In genomic region chr21:45317401-45318145, GRCh38 we compare ENCODE assay signal across 10 cellular contexts. TPM values are rescaled to one million over a fixed set of nuclear protein-coding genes. Genes with fewer than 3 reads are reported as not detected.
DNase-seq lines count a peak whose midpoint lies in the region; ATAC-seq, FAIRE-seq and TF ChIP-seq lines count a peak whose summit lies in the region.
"Had no signal": no experiment of that assay in that cellular context is flagged by ENCODE, and none has a peak within 500 bp of the region (broad histone marks: within the 10 kb centered on the region; RNA-seq: fewer than 3 reads in every experiment).

No MANE protein-coding gene starts in this region.

- TF ChIP-seq CTCF in activated CD8-positive, alpha-beta T cell treated with anti-CD3 and anti-CD28 coated beads for 36 hours (IDR thresholded peaks at IDR 0.05), result no peak

- intact Hi-C loops in left colon (cut with DNase I, micrococcal nuclease), result no loop called here
- intact Hi-C loops in activated CD8-positive, alpha-beta T cell treated with anti-CD3 and anti-CD28 coated beads for 36 hours (cut with micrococcal nuclease), result no loop called here

- no peak overlapping the region for H3K4me3 Mint-ChIP-seq in activated CD8-positive, alpha-beta T cell treated with anti-CD3 and anti-CD28 coated beads for 36 hours

- H3K36me3 ChIP-seq in H7 (replicated peaks; ENCODE audit: control insufficient read depth, insufficient read depth, low read length), result no peaks in the 10 kb centered on the region
- no peaks in the 10 kb centered on the region for H3K36me3 ChIP-seq in subcutaneous abdominal adipose tissue (ENCODE audit: control insufficient read depth in 5 of 5, insufficient read depth in 5 of 5, low read length in 5 of 5)

- peak overlapping the region in 2 of 5 donors; percentile 16 to 23 for H3K9ac ChIP-seq in subcutaneous abdominal adipose tissue (ENCODE audit: low read length in 5 of 5)

- no peaks in the 10 kb centered on the region for H3K36me3 Mint-ChIP-seq in activated CD8-positive, alpha-beta T cell treated with anti-CD3 and anti-CD28 coated beads for 36 hours (ENCODE audit: low read depth)

- H3K9me3 Mint-ChIP-seq in activated CD8-positive, alpha-beta T cell treated with anti-CD3 and anti-CD28 coated beads for 36 hours, result no peaks in the 10 kb centered on the region

- no peaks in the 10 kb centered on the region for H3K27me3 Mint-ChIP-seq in activated CD8-positive, alpha-beta T cell treated with anti-CD3 and anti-CD28 coated beads for 36 hours

- H3K9me3 ChIP-seq in subcutaneous abdominal adipose tissue (ENCODE audit: control insufficient read depth in 5 of 5, low read length in 5 of 5), result no peaks in the 10 kb centered on the region

- no peak for ATAC-seq in left colon
- no peak for ATAC-seq in activated CD8-positive, alpha-beta T cell treated with anti-CD3 and anti-CD28 coated beads for 36 hours
- no peak for ATAC-seq in GM21526 (IDR thresholded peaks at IDR 0.05; ENCODE audit: low FRiP score, unreplicated experiment)
- ATAC-seq in HG03342 (IDR thresholded peaks at IDR 0.05; ENCODE audit: unreplicated experiment), result no peak
- ATAC-seq: activated CD4-positive, CD25-positive, alpha-beta regulatory T cell treated with anti-CD3 and anti-CD28 coated beads, Interleukin-2, amount 50 U/mL, for 24 hours had no signal

- H3K27me3 ChIP-seq in H7 (ENCODE audit: control insufficient read depth, insufficient read depth, low read length) (no peaks in the 10 kb centered on the region), subcutaneous abdominal adipose tissue (ENCODE audit: control insufficient read depth in 5 of 5, insufficient read depth in 4 of 5, low read length in 5 of 5) (peaks cover 0 to 6% (median 4%) of the 10 kb centered on the region in 5 donors)

- H3K4me3 ChIP-seq in H7 (ENCODE audit: insufficient read depth, low read depth, low read length) (no peak overlapping the region), subcutaneous abdominal adipose tissue (ENCODE audit: low read depth in 1 of 5, low read length in 5 of 5) (no peak overlapping the region)

- DNase-seq in H7 (peak; percentile 66), caudate nucleus (lab: John Stamatoyannopoulos, UW) (peak in 1 of 61 donors; percentile 16), left colon (peak; percentile 8 to 25), frontal cortex (ENCODE audit: low spot score in 2 of 2) (no peak)
- no peak for DNase-seq in activated CD8-positive, alpha-beta T cell treated with anti-CD3 and anti-CD28 coated beads for 36 hours
- DNase-seq: stimulated activated CD4-positive, alpha-beta T cell treated with anti-CD3 and anti-CD28 coated beads, Interleukin-4, amount 100 ng/mL, for 1 hour had no signal

- H3K27ac ChIP-seq in caudate nucleus (ENCODE audit: low read depth, low read length), result peak overlapping the region; percentile 26
- peak overlapping the region; percentile 74 for H3K27ac ChIP-seq in subcutaneous abdominal adipose tissue (ENCODE audit: low read depth, low read length)

- CTCF ChIA-PET in activated CD8-positive, alpha-beta T cell treated with anti-CD3 and anti-CD28 coated beads for 36 hours (lab: Charles Lee), result interaction anchor here (1.6 kb wide), 1 partner anchor 179 kb away, joined by 4 read pairs; no protein-coding TSS in a partner anchor

- POLR2A ChIA-PET in activated CD8-positive, alpha-beta T cell treated with anti-CD3 and anti-CD28 coated beads for 36 hours (lab: Charles Lee), result interaction anchor here (0.7 kb wide), 1 partner anchor 93 kb away, joined by 3 read pairs; no protein-coding TSS in a partner anchor

- peaks cover 5% of the 10 kb centered on the region for H3K4me1 Mint-ChIP-seq in activated CD8-positive, alpha-beta T cell treated with anti-CD3 and anti-CD28 coated beads for 36 hours (ENCODE audit: low read depth)

- FAIRE-seq in frontal cortex (lab: Jason Lieb, UNC), result no peak

- H3K4me1 ChIP-seq in subcutaneous abdominal adipose tissue (ENCODE audit: control insufficient read depth in 5 of 5, insufficient read depth in 5 of 5, low read length in 5 of 5), result peaks cover 2 to 55% (median 38%) of the 10 kb centered on the region in 5 donors

- H3K27ac Mint-ChIP-seq in activated CD8-positive, alpha-beta T cell treated with anti-CD3 and anti-CD28 coated beads for 36 hours, result no peak overlapping the region

RNA-seq across cellular contexts. Expression of gene POFUT2, which starts 29.9 kb away (rescaled TPM):
- 25.4 and 26.9 TPM in 2 replicates for total RNA-seq in H7 (2014; rRNA removed; shearing (Covaris generic))
- total RNA-seq in left colon (10 to 100 TPM; 21.7 to 26.1 TPM), frontal cortex (11.0 TPM)
- total RNA-seq in activated CD8-positive, alpha-beta T cell treated with anti-CD3 and anti-CD28 coated beads for 36 hours, result 10 to 100 TPM; 11.7 to 12.4 TPM

Comparison
In these comparisons a context has a peak if more than half of its experiments do, and no peak if none do; other contexts are left out.
1. DNase-seq: peak in H7 (single experiment) and left colon (2 of 2); none in activated CD8-positive, alpha-beta T cell treated with anti-CD3 and anti-CD28 coated beads for 36 hours (single experiment) and frontal cortex (0 of 2).